In genomic region chr2:73990531-73990930, GRCh38 we compare ENCODE assay signal across 15 cellular contexts. TPM values are rescaled to one million over a fixed set of nuclear protein-coding genes. Genes with fewer than 3 reads are reported as not detected.
DNase-seq lines count a peak whose midpoint lies in the region; ATAC-seq and TF ChIP-seq lines count a peak whose summit lies in the region.
"Had no signal": no experiment of that assay in that cellular context is flagged by ENCODE, and none has a peak within 500 bp of the region (broad histone marks: within the 10 kb centered on the region; RNA-seq: fewer than 3 reads in every experiment).

No MANE protein-coding gene starts in this region.

- peaks cover 88 to 97% (median 93%) of the 10 kb centered on the region in 10 experiments for H3K4me1 ChIP-seq in BLaER1 treated with 17β-estradiol and CSF1 and Interleukin-3, amounts not matched to agents 10 nM and 100 nM
- peaks cover 59% of the 10 kb centered on the region for H3K4me1 ChIP-seq in CD8-positive, alpha-beta memory T cell (ENCODE audit: insufficient read depth, low read length)
- peaks cover 39% of the 10 kb centered on the region for H3K4me1 ChIP-seq in OCI-LY7 (ENCODE audit: insufficient read depth, low read length, poor library complexity, severe bottlenecking)

- peaks cover 66 to 98% (median 91%) of the 10 kb centered on the region in 11 experiments for H3K36me3 ChIP-seq in BLaER1 treated with 17β-estradiol and CSF1 and Interleukin-3, amounts not matched to agents 10 nM and 100 nM
- H3K36me3 ChIP-seq in CD8-positive, alpha-beta memory T cell (ENCODE audit: insufficient read depth, low read length): no peaks in the 10 kb centered on the region
- H3K36me3 ChIP-seq in neural cell (ENCODE audit: insufficient read depth, low read length) (no peaks in the 10 kb centered on the region), OCI-LY7 (ENCODE audit: insufficient read depth, low read length) (peaks cover 77% of the 10 kb centered on the region)

- CTCF ChIA-PET in CD8-positive, alpha-beta memory T cell (lab: Charles Lee): no interaction called here
- CTCF ChIA-PET in Calu3 (lab: Charles Lee): no interaction called here
- CTCF ChIA-PET in OCI-LY7 (lab: Charles Lee; ENCODE audit: unreplicated experiment): no interaction called here

- BruUV-seq in Calu3 (replicated peaks; lab: Mats Ljungman, UMichigan) (no TSS peak), OCI-LY7 (replicated peaks; lab: Mats Ljungman, UMichigan) (no TSS peak)

- no peak for DNase-seq in CD8-positive, alpha-beta memory T cell
- no peak for DNase-seq in activated naive CD8-positive, alpha-beta T cell treated with anti-CD3 and anti-CD28 coated beads for 36 hours
- DNase-seq in kidney glomerular epithelial cell (lab: John Stamatoyannopoulos, UW) (no peak), Calu3 (no peak), OCI-LY7 (ENCODE audit: low spot score) (no peak)
- DNase-seq: ACHN, AML-193, NCI-H1092, NCI-H2227 treated with DMSO at 0.1 percent for 48 hours, NCI-H524 had no signal

- POLR2A ChIA-PET in CD8-positive, alpha-beta memory T cell (lab: Charles Lee): no interaction called here
- POLR2A ChIA-PET in OCI-LY7 (lab: Charles Lee): no interaction called here

- peaks cover 76 to 86% (median 86%) of the 10 kb centered on the region in 3 donors for H3K4me1 Mint-ChIP-seq in CD8-positive, alpha-beta memory T cell
- peaks cover 66% of the 10 kb centered on the region for H3K4me1 Mint-ChIP-seq in activated naive CD8-positive, alpha-beta T cell treated with anti-CD3 and anti-CD28 coated beads for 36 hours
- H3K4me1 Mint-ChIP-seq in Calu3 (ENCODE audit: low read depth, unreplicated experiment): peaks cover 61% of the 10 kb centered on the region

- no peaks in the 10 kb centered on the region for H3K9me2 ChIP-seq in neural cell (ENCODE audit: insufficient read depth, low read length)
- H3K9me2 ChIP-seq in OCI-LY7 (ENCODE audit: insufficient read depth, low read length): no peaks in the 10 kb centered on the region

- no peak for ATAC-seq in GM18498 (IDR thresholded peaks at IDR 0.05; ENCODE audit: unreplicated experiment)
- ATAC-seq: Right ventricle myocardium inferior had no signal

- no peak overlapping the region for H3K9ac ChIP-seq in BLaER1 treated with 17β-estradiol and CSF1 and Interleukin-3, amounts not matched to agents 10 nM and 100 nM
- no peak overlapping the region for H3K9ac ChIP-seq in neural cell (ENCODE audit: low read length)
- H3K9ac ChIP-seq: KMS-11 had no signal

- H2AFZ ChIP-seq in neural cell (ENCODE audit: low read depth, low read length): no peak overlapping the region
- H2AFZ ChIP-seq in OCI-LY7 (ENCODE audit: low read length): no peak overlapping the region

- no peak for TF ChIP-seq CTCF in neural cell (IDR thresholded peaks at IDR 0.05; ENCODE audit: poor library complexity, severe bottlenecking)
- TF ChIP-seq CTCF in Calu3 (IDR thresholded peaks at IDR 0.05; ENCODE audit: unreplicated experiment): no peak
- TF ChIP-seq CTCF in OCI-LY7 (conservative IDR thresholded peaks at IDR 0.05; ENCODE audit: low read length): no peak

- H3K4me2 ChIP-seq in BLaER1 treated with 17β-estradiol and CSF1 and Interleukin-3, amounts not matched to agents 10 nM and 100 nM: peak overlapping the region; percentile 90 to 100 (median 98); a peak in 15 of 22 replicates
- no peak overlapping the region for H3K4me2 ChIP-seq in neural cell (ENCODE audit: low read length)
- H3K4me2 ChIP-seq in OCI-LY7 (ENCODE audit: low read length): no peak overlapping the region
- H3K4me2 ChIP-seq: KMS-11 had no signal

- H3K36me3 Mint-ChIP-seq in CD8-positive, alpha-beta memory T cell: peaks cover 14 to 43% (median 17%) of the 10 kb centered on the region in 3 donors
- H3K36me3 Mint-ChIP-seq in activated naive CD8-positive, alpha-beta T cell treated with anti-CD3 and anti-CD28 coated beads for 36 hours: peaks cover 75% of the 10 kb centered on the region
- H3K36me3 Mint-ChIP-seq in Calu3 (ENCODE audit: insufficient read depth, unreplicated experiment): peaks cover 61% of the 10 kb centered on the region

- intact Hi-C loops in Calu3 (cut with micrococcal nuclease; ENCODE audit: unreplicated experiment): no loop called here
- intact Hi-C loops in OCI-LY7 (cut with micrococcal nuclease; ENCODE audit: unreplicated experiment): no loop called here

- H3K9me3 Mint-ChIP-seq in CD8-positive, alpha-beta memory T cell: peaks cover 0 to 2% (median 0%) of the 10 kb centered on the region in 5 donors
- peaks cover 3% of the 10 kb centered on the region for H3K9me3 Mint-ChIP-seq in activated naive CD8-positive, alpha-beta T cell treated with anti-CD3 and anti-CD28 coated beads for 36 hours
- peaks cover 6% of the 10 kb centered on the region for H3K9me3 Mint-ChIP-seq in Calu3 (ENCODE audit: low read depth, unreplicated experiment)

- H3K27me3 Mint-ChIP-seq in CD8-positive, alpha-beta memory T cell: no peaks in the 10 kb centered on the region
- H3K27me3 Mint-ChIP-seq in activated naive CD8-positive, alpha-beta T cell treated with anti-CD3 and anti-CD28 coated beads for 36 hours: no peaks in the 10 kb centered on the region
- no peaks in the 10 kb centered on the region for H3K27me3 Mint-ChIP-seq in Calu3 (ENCODE audit: unreplicated experiment)

- H4K20me1 ChIP-seq in BLaER1 treated with 17β-estradiol and CSF1 and Interleukin-3, amounts not matched to agents 10 nM and 100 nM: peaks cover 94 to 100% (median 96%) of the 10 kb centered on the region in 11 experiments
- H4K20me1 ChIP-seq in neural cell (ENCODE audit: insufficient read depth): no peaks in the 10 kb centered on the region
- H4K20me1 ChIP-seq in OCI-LY7 (ENCODE audit: insufficient read depth, low read length): no peaks in the 10 kb centered on the region; the same call in 1 of the 2 replicates

- H3F3A ChIP-seq in neural cell (ENCODE audit: insufficient read depth, low read length, poor library complexity, severe bottlenecking): no peaks in the 10 kb centered on the region

- no peak for TF ChIP-seq EP300 in neural cell (conservative IDR thresholded peaks at IDR 0.05; ENCODE audit: poor library complexity, severe bottlenecking)

- H3K9me3 ChIP-seq in BLaER1 treated with 17β-estradiol and CSF1 and Interleukin-3, amounts not matched to agents 10 nM and 100 nM (replicated peaks in 1 of 11): no peaks in the 10 kb centered on the region
- H3K9me3 ChIP-seq in CD8-positive, alpha-beta memory T cell (ENCODE audit: low read length): no peaks in the 10 kb centered on the region
- H3K9me3 ChIP-seq in neural cell (ENCODE audit: low read length) (no peaks in the 10 kb centered on the region), OCI-LY7 (ENCODE audit: low read length) (peaks cover 6% of the 10 kb centered on the region; the same call in 1 of the 2 replicates)

- H3K27me3 ChIP-seq in BLaER1 treated with 17β-estradiol and CSF1 and Interleukin-3, amounts not matched to agents 10 nM and 100 nM: no peaks in the 10 kb centered on the region
- no peaks in the 10 kb centered on the region for H3K27me3 ChIP-seq in CD8-positive, alpha-beta memory T cell (ENCODE audit: insufficient read depth, low read length, poor library complexity, severe bottlenecking)
- no peaks in the 10 kb centered on the region for H3K27me3 ChIP-seq in neural cell (ENCODE audit: insufficient read depth, low read depth, low read length)

- H3K4me3 ChIP-seq in BLaER1 treated with 17β-estradiol and CSF1 and Interleukin-3, amounts not matched to agents 10 nM and 100 nM: no peak overlapping the region; a peak in 1 of 20 replicates
- H3K4me3 ChIP-seq in CD8-positive, alpha-beta memory T cell (ENCODE audit: low read length): no peak overlapping the region
- H3K4me3 ChIP-seq in neural cell (ENCODE audit: low read length) (peak overlapping the region; percentile 90), OCI-LY7 (ENCODE audit: low read depth, low read length, poor library complexity, severe bottlenecking) (no peak overlapping the region)

- H3K27ac Mint-ChIP-seq in CD8-positive, alpha-beta memory T cell: peak overlapping the region in 5 of 8 donors; percentile 10 to 70 (median 51)
- H3K27ac Mint-ChIP-seq in activated naive CD8-positive, alpha-beta T cell treated with anti-CD3 and anti-CD28 coated beads for 36 hours: peak overlapping the region; percentile 17
- H3K27ac Mint-ChIP-seq in Calu3 (ENCODE audit: unreplicated experiment): no peak overlapping the region

- no peak overlapping the region for H3K27ac ChIP-seq in BLaER1 treated with 17β-estradiol and CSF1 and Interleukin-3, amounts not matched to agents 10 nM and 100 nM
- no peak overlapping the region for H3K27ac ChIP-seq in CD8-positive, alpha-beta memory T cell (ENCODE audit: low read depth, low read length)
- H3K27ac ChIP-seq in neural cell (ENCODE audit: low read length) (no peak overlapping the region), OCI-LY7 (ENCODE audit: low read depth, low read length, poor library complexity, severe bottlenecking) (no peak overlapping the region)
- H3K27ac ChIP-seq: KMS-11 had no signal

- no peak for TF ChIP-seq RAD21 in neural cell (conservative IDR thresholded peaks at IDR 0.05)

- peaks cover 99% of the 10 kb centered on the region for H3K79me2 ChIP-seq in neural cell (replicated peaks; ENCODE audit: insufficient read depth, low read length)
- H3K79me2 ChIP-seq in OCI-LY7 (ENCODE audit: insufficient read depth, low read depth, low read length): peaks cover 81% of the 10 kb centered on the region

- peak overlapping the region in 2 of 7 donors; percentile 39 to 60 for H3K4me3 Mint-ChIP-seq in CD8-positive, alpha-beta memory T cell
- H3K4me3 Mint-ChIP-seq in activated naive CD8-positive, alpha-beta T cell treated with anti-CD3 and anti-CD28 coated beads for 36 hours: no peak overlapping the region
- no peak overlapping the region for H3K4me3 Mint-ChIP-seq in Calu3 (ENCODE audit: low read depth, unreplicated experiment)

TF ChIP-seq in neural cell, 6 proteins besides CTCF, POLR2A, EP300 and RAD21 (continues in another document):
- no peak for TF ChIP-seq MXI1 (conservative IDR thresholded peaks at IDR 0.05; ENCODE audit: poor library complexity, severe bottlenecking)

RNA-seq across cellular contexts. Expression of gene TET3, which starts 5.8 kb away (rescaled TPM):
- 10 to 100 TPM; 19.9 to 20.5 TPM for total RNA-seq in CD8-positive, alpha-beta memory T cell
- polyA plus RNA-seq in CD8-positive, alpha-beta memory T cell: 0.78 TPM
- total RNA-seq in activated naive CD8-positive, alpha-beta T cell treated with anti-CD3 and anti-CD28 coated beads for 36 hours: 10 to 100 TPM; 14.8 TPM
- polyA plus RNA-seq in neural cell: 18.2 and 19.6 TPM in 2 replicates
- 46.0 and 58.6 TPM in 2 replicates for polyA minus RNA-seq in neural cell
- total RNA-seq in Calu3 (2022) (23.3 and 24.4 TPM in 2 replicates), OCI-LY7 (2022) (24.8 and 25.2 TPM in 2 replicates)
- total RNA-seq in OCI-LY7 (2014; rRNA removed; shearing (Covaris generic)): 11.9 and 14.7 TPM in 2 replicates

Comparison
In these comparisons a context has a peak if more than half of its experiments do, and no peak if none do; other contexts are left out.
1. H3K4me2 ChIP-seq: peak in BLaER1 treated with 17β-estradiol and CSF1 and Interleukin-3, amounts not matched to agents 10 nM and 100 nM (11 of 11); none in neural cell (single experiment) and OCI-LY7 (single experiment).